27 cellular contexts compared by ENCODE assay signal in genomic region chr14:91843437-91843836, GRCh38. TPM values are rescaled to one million over a fixed set of nuclear protein-coding genes. Genes with fewer than 3 reads are reported as not detected.
"Had no signal": no experiment of that assay in that cellular context is flagged by ENCODE, and none has a peak within 500 bp of the region (broad histone marks: within the 10 kb centered on the region; RNA-seq: fewer than 3 reads in every experiment).

No MANE protein-coding gene starts in this region.

- H3K9me3 Mint-ChIP-seq: activated CD4-positive, alpha-beta T cell treated with anti-CD3 and anti-CD28 coated beads, Interleukin-2, amount 10 ng/mL, durations not matched to agents 24 days and 14 days; activated naive CD4-positive, alpha-beta T cell treated with anti-CD3 and anti-CD28 coated beads, Interleukin-2, amount 10 ng/mL, durations not matched to agents 7 days and 5 days; activated naive CD8-positive, alpha-beta T cell treated with anti-CD3 and anti-CD28 coated beads for 36 hours; activated T-cell treated with anti-CD3 and anti-CD28 coated beads, Interleukin-2, amount 50 U/mL, for 4 hours; activated T-helper 17 cell treated with anti-CD3 and anti-CD28 coated beads, Interleukin-2, amount 50 U/mL, for 72 hours had no signal

- H3K36me3 Mint-ChIP-seq: activated naive CD8-positive, alpha-beta T cell treated with anti-CD3 and anti-CD28 coated beads for 36 hours had no signal

- H3K4me3 ChIP-seq: cardiac muscle cell, Peyer's patch, SJSA1 had no signal

- H3K27me3 ChIP-seq: brain microvascular endothelial cell, cardiac muscle cell, Peyer's patch had no signal

- H3K27ac Mint-ChIP-seq: activated CD4-positive, alpha-beta T cell treated with anti-CD3 and anti-CD28 coated beads, Interleukin-2, amount 10 ng/mL, durations not matched to agents 24 days and 14 days; activated CD8-positive, alpha-beta memory T cell treated with anti-CD3 and anti-CD28 coated beads, Interleukin-2, amount 10 ng/mL, durations not matched to agents 7 days and 5 days; activated naive CD4-positive, alpha-beta T cell treated with anti-CD3 and anti-CD28 coated beads, Interleukin-2, amount 10 ng/mL, durations not matched to agents 7 days and 5 days; activated naive CD8-positive, alpha-beta T cell treated with anti-CD3 and anti-CD28 coated beads for 36 hours; activated T-helper 17 cell treated with anti-CD3 and anti-CD28 coated beads, Interleukin-2, amount 50 U/mL, for 72 hours had no signal

- H3K4me3 Mint-ChIP-seq: activated CD4-positive, alpha-beta T cell treated with anti-CD3 and anti-CD28 coated beads, Interleukin-2, amount 10 ng/mL, durations not matched to agents 24 days and 14 days; activated CD8-positive, alpha-beta memory T cell treated with anti-CD3 and anti-CD28 coated beads, Interleukin-2, amount 10 ng/mL, durations not matched to agents 7 days and 5 days; activated naive CD4-positive, alpha-beta T cell treated with anti-CD3 and anti-CD28 coated beads, Interleukin-2, amount 10 ng/mL, durations not matched to agents 7 days and 5 days; activated naive CD8-positive, alpha-beta T cell treated with anti-CD3 and anti-CD28 coated beads for 36 hours; activated T-cell treated with anti-CD3 and anti-CD28 coated beads, Interleukin-2, amount 50 U/mL, for 4 hours; activated T-helper 17 cell treated with anti-CD3 and anti-CD28 coated beads, Interleukin-2, amount 50 U/mL, for 72 hours had no signal

- DNase-seq: activated CD4-positive, alpha-beta T cell treated with anti-CD3 and anti-CD28 coated beads, Interleukin-2, amount 50 U/mL, for 48 hours; activated CD4-positive, CD25-positive, alpha-beta regulatory T cell treated with anti-CD3 and anti-CD28 coated beads, Interleukin-2, amount 50 U/mL, for 72 hours; activated CD8-positive, alpha-beta memory T cell treated with anti-CD3 and anti-CD28 coated beads, Interleukin-2, amount 10 ng/mL, durations not matched to agents 7 days and 5 days; activated gamma-delta T cell treated with Interleukin-2 at 50 U/mL for 16 hours; activated naive CD4-positive, alpha-beta T cell treated with anti-CD3 and anti-CD28 coated beads, Interleukin-2, amount 10 ng/mL, durations not matched to agents 7 days and 5 days; activated naive CD8-positive, alpha-beta T cell treated with anti-CD3 and anti-CD28 coated beads for 36 hours; activated T-cell treated with anti-CD3 and anti-CD28 coated beads, Interleukin-2, amount 50 U/mL, for 4 hours; brain microvascular endothelial cell; KBM-7; NCI-H1048; NCI-H146; NCI-H187 treated with DMSO at 0.1 percent for 48 hours; NCI-H2081 treated with DMSO at 0.1 percent for 48 hours; NCI-H2227 treated with DMSO at 0.1 percent for 48 hours; NCI-H526; NCI-H82; Peyer's patch; Right ventricle myocardium superior; SW 1271 had no signal

- H3K4me1 ChIP-seq: Peyer's patch, SJSA1 had no signal

- H3K27me3 Mint-ChIP-seq: activated CD4-positive, alpha-beta T cell treated with anti-CD3 and anti-CD28 coated beads, Interleukin-2, amount 10 ng/mL, durations not matched to agents 24 days and 14 days; activated CD8-positive, alpha-beta memory T cell treated with anti-CD3 and anti-CD28 coated beads, Interleukin-2, amount 10 ng/mL, durations not matched to agents 7 days and 5 days; activated naive CD4-positive, alpha-beta T cell treated with anti-CD3 and anti-CD28 coated beads, Interleukin-2, amount 10 ng/mL, durations not matched to agents 7 days and 5 days; activated naive CD8-positive, alpha-beta T cell treated with anti-CD3 and anti-CD28 coated beads for 36 hours; activated T-helper 17 cell treated with anti-CD3 and anti-CD28 coated beads, Interleukin-2, amount 50 U/mL, for 72 hours had no signal

- H3K9me3 ChIP-seq: Peyer's patch, SJSA1 had no signal

- H3K36me3 ChIP-seq: brain microvascular endothelial cell, cardiac muscle cell, Peyer's patch, SJSA1 had no signal

- H3K27ac ChIP-seq: brain microvascular endothelial cell, cardiac muscle cell, Peyer's patch, RWPE1, SJSA1 had no signal

- ATAC-seq: activated CD8-positive, alpha-beta memory T cell treated with anti-CD3 and anti-CD28 coated beads, Interleukin-2, amount 10 ng/mL, durations not matched to agents 7 days and 5 days; activated T-cell treated with anti-CD3 and anti-CD28 coated beads, Interleukin-2, amount 50 U/mL, for 4 hours; activated T-helper 17 cell treated with anti-CD3 and anti-CD28 coated beads, Interleukin-2, amount 50 U/mL, for 72 hours; SK-N-SH treated with all-trans-retinoic acid at 6 μM for 48 hours had no signal

RNA-seq across cellular contexts. Expression of gene TC2N, which starts 23.9 kb away (rescaled TPM):
- total RNA-seq: LHCN-M2, M059J had no signal
